Comparison of ENCODE assay signal across 19 cellular contexts in the genomic region with DNA sequence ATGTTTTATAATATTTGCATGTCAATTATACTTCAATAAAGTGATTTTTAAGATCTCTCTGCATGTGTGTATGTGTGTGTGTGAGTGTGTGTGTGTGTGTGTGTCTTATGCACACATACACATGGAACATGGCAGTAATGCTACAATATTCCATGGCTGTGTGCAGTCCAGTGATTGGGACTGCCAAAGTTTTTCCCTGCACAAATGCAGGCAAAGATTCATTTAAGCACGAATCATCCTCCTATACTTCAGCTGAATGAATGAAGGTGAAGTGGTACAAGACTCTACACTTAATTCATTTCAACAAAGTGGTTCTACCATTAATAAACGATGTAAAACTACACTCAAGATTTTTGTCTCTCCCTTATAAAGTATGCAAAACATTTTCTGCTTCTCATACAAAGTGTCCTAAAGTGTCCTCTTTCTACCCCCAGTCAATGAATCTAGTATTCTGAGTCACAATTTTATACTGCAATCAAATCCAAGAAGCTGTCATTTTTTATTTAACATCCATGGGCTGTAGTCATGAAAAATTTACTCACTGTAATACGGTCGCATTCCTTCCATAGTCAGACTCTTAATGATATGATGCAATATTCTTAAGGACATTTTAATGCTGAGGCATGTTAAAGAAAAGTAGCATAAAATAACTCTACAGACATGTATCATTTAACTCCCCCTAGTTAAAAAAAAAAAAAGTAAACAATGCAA.
DNase-seq lines count a peak whose midpoint lies in the region; ATAC-seq and TF ChIP-seq lines count a peak whose summit lies in the region.
"Had no signal": no experiment of that assay in that cellular context is flagged by ENCODE, and none has a peak within 500 bp of the region (broad histone marks: within the 10 kb centered on the region; RNA-seq: fewer than 3 reads in every experiment).

No MANE protein-coding gene starts in this region.

- H3K4me2 ChIP-seq in SK-N-SH (no peak overlapping the region), fibroblast of lung (ENCODE audit: extremely low read depth, insufficient read depth, low read length) (no peak overlapping the region), hepatocyte (no peak overlapping the region)
- H3K4me2 ChIP-seq: PC-9 had no signal

- H4K20me1 ChIP-seq in SK-N-SH (ENCODE audit: insufficient read depth) (no peaks in the 10 kb centered on the region), fibroblast of lung (ENCODE audit: control insufficient read depth, extremely low read depth, insufficient read depth, low read length) (no peaks in the 10 kb centered on the region), hepatocyte (ENCODE audit: insufficient read depth, poor library complexity, severe bottlenecking) (no peaks in the 10 kb centered on the region)

- ATAC-seq in GM21786 (IDR thresholded peaks at IDR 0.05; ENCODE audit: unreplicated experiment): no peak
- ATAC-seq: foreskin keratinocyte; stimulated activated memory B cell treated with anti-CD40 and anti-IgM and Interleukin-4, amounts not matched to agents 10 μg/mL and 1 μg/mL and 100 μg/mL, for 72 hours had no signal

- peaks cover 23% of the 10 kb centered on the region for H3F3A ChIP-seq in SK-N-SH (replicated peaks; ENCODE audit: insufficient read depth)

- peaks cover 5% of the 10 kb centered on the region for H3K9me3 Mint-ChIP-seq in osteocyte (ENCODE audit: unreplicated experiment)

- H3K27me3 Mint-ChIP-seq in osteocyte (ENCODE audit: unreplicated experiment): no peaks in the 10 kb centered on the region

- H3K27ac ChIP-seq in SK-N-SH (ENCODE audit: low read depth in 2 of 2, low read length in 1 of 2) (peak overlapping the region; percentile 39 to 67; a peak in 3 of 4 replicates), fibroblast of lung (ENCODE audit: insufficient read depth, low read length) (no peak overlapping the region), hepatocyte (no peak overlapping the region)
- no peak overlapping the region for H3K27ac ChIP-seq in effector memory CD4-positive, alpha-beta T cell (ENCODE audit: insufficient read depth, low read length, poor library complexity, severe bottlenecking)
- H3K27ac ChIP-seq: C4-2B, foreskin keratinocyte, PC-9, skin epidermis, upper lobe of left lung had no signal

- TF ChIP-seq EP300 in SK-N-SH (IDR thresholded peaks at IDR 0.05; ENCODE audit: borderline replicate concordance in 1 of 2, low read depth in 1 of 2, low read length in 1 of 2): peak in 1 of 2 experiments; percentile 82; a peak in 2 of 4 replicates

- H3K27me3 ChIP-seq in SK-N-SH (ENCODE audit: insufficient read depth) (no peaks in the 10 kb centered on the region), fibroblast of lung (ENCODE audit: control insufficient read depth, insufficient read depth, low read length) (no peaks in the 10 kb centered on the region), hepatocyte (no peaks in the 10 kb centered on the region)
- no peaks in the 10 kb centered on the region for H3K27me3 ChIP-seq in effector memory CD4-positive, alpha-beta T cell (replicated peaks; ENCODE audit: control insufficient read depth, insufficient read depth, low read length, poor library complexity, severe bottlenecking)
- H3K27me3 ChIP-seq: foreskin keratinocyte, upper lobe of left lung had no signal

- peaks cover 32% of the 10 kb centered on the region; the same call in 1 of the 2 replicates for H3K79me2 ChIP-seq in SK-N-SH (ENCODE audit: insufficient read depth)
- no peaks in the 10 kb centered on the region for H3K79me2 ChIP-seq in fibroblast of lung (ENCODE audit: control insufficient read depth, insufficient read depth, low read length)
- no peaks in the 10 kb centered on the region for H3K79me2 ChIP-seq in hepatocyte

- H3K4me1 Mint-ChIP-seq in osteocyte (ENCODE audit: unreplicated experiment): peaks cover 25% of the 10 kb centered on the region
- H3K4me1 Mint-ChIP-seq: stimulated activated memory B cell treated with anti-CD40 and anti-IgM and Interleukin-4, amounts not matched to agents 10 μg/mL and 1 μg/mL and 100 μg/mL, for 72 hours had no signal

- CTCF ChIA-PET in SK-N-SH (lab: Yijun Ruan, JAX): no interaction called here

- H3K4me1 ChIP-seq in SK-N-SH (ENCODE audit: control insufficient read depth in 1 of 2, insufficient read depth in 2 of 2, low read depth in 1 of 2, low read length in 1 of 2): peaks cover 4 to 17% of the 10 kb centered on the region in 2 experiments
- H3K4me1 ChIP-seq in fibroblast of lung (ENCODE audit: control insufficient read depth, extremely low read depth, insufficient read depth, low read length): peaks cover 10% of the 10 kb centered on the region
- H3K4me1 ChIP-seq in hepatocyte (ENCODE audit: insufficient read depth): no peaks in the 10 kb centered on the region
- no peaks in the 10 kb centered on the region for H3K4me1 ChIP-seq in effector memory CD4-positive, alpha-beta T cell (ENCODE audit: control insufficient read depth, insufficient read depth, low read length, poor library complexity, severe bottlenecking)
- H3K4me1 ChIP-seq: upper lobe of left lung had no signal

- peaks cover 0 to 8% of the 10 kb centered on the region in 2 experiments for H3K36me3 ChIP-seq in SK-N-SH (replicated peaks in 1 of 2; ENCODE audit: control insufficient read depth in 1 of 2, insufficient read depth in 2 of 2, low read length in 1 of 2)
- no peaks in the 10 kb centered on the region for H3K36me3 ChIP-seq in fibroblast of lung (ENCODE audit: control insufficient read depth, insufficient read depth, low read length)
- H3K36me3 ChIP-seq in hepatocyte (replicated peaks; ENCODE audit: insufficient read depth, low read depth): no peaks in the 10 kb centered on the region
- H3K36me3 ChIP-seq in effector memory CD4-positive, alpha-beta T cell (ENCODE audit: control insufficient read depth, insufficient read depth, low read length): no peaks in the 10 kb centered on the region
- H3K36me3 ChIP-seq: upper lobe of left lung had no signal

- H3K9me2 ChIP-seq in SK-N-SH: no peaks in the 10 kb centered on the region
- H3K9me2 ChIP-seq in hepatocyte (replicated peaks; ENCODE audit: insufficient read depth): no peaks in the 10 kb centered on the region

- peaks cover 12% of the 10 kb centered on the region for H3K36me3 Mint-ChIP-seq in osteocyte (ENCODE audit: unreplicated experiment)
- H3K36me3 Mint-ChIP-seq: activated CD4-positive, alpha-beta memory T cell treated with anti-CD3 and anti-CD28 coated beads for 36 hours; stimulated activated memory B cell treated with anti-CD40 and anti-IgM and Interleukin-4, amounts not matched to agents 10 μg/mL and 1 μg/mL and 100 μg/mL, for 72 hours had no signal

- H2AFZ ChIP-seq in SK-N-SH (ENCODE audit: low read depth) (no peak overlapping the region), fibroblast of lung (ENCODE audit: low read length) (no peak overlapping the region), hepatocyte (no peak overlapping the region)
- H2AFZ ChIP-seq: PC-9 had no signal

- H3K4me3 Mint-ChIP-seq in osteocyte (ENCODE audit: unreplicated experiment): no peak overlapping the region
- H3K4me3 Mint-ChIP-seq: activated CD4-positive, alpha-beta memory T cell treated with anti-CD3 and anti-CD28 coated beads for 36 hours; stimulated activated memory B cell treated with anti-CD40 and anti-IgM and Interleukin-4, amounts not matched to agents 10 μg/mL and 1 μg/mL and 100 μg/mL, for 72 hours had no signal

- TF ChIP-seq CTCF in SK-N-SH (IDR thresholded peaks at IDR 0.05): no peak
- no peak for TF ChIP-seq CTCF in fibroblast of lung (conservative IDR thresholded peaks at IDR 0.05 in 1 of 2, IDR thresholded peaks at IDR 0.05 in 1 of 2; ENCODE audit: low read depth in 1 of 2, low read length in 2 of 2)
- TF ChIP-seq CTCF in osteocyte (IDR thresholded peaks at IDR 0.05): no peak
- no peak for TF ChIP-seq CTCF in hepatocyte (IDR thresholded peaks at IDR 0.05; ENCODE audit: poor library complexity)

- DNase-seq in EL (peak; percentile 81), SK-N-SH (no peak), fibroblast of lung (ENCODE audit: low read depth in 2 of 2) (peak; percentile 88), osteocyte (ENCODE audit: extremely low spot score, unreplicated experiment) (no peak), hepatocyte (ENCODE audit: low spot score) (no peak), HUDEP-2 (lab: John Stamatoyannopoulos, UW; ENCODE audit: unreplicated experiment in 76 of 76) (no peak)
- no peak for DNase-seq in effector memory CD4-positive, alpha-beta T cell
- DNase-seq: activated CD4-positive, alpha-beta memory T cell treated with anti-CD3 and anti-CD28 coated beads for 36 hours; amygdala; dermis blood vessel endothelial cell; DND-41; NCI-H2029; PC-9; upper lobe of left lung had no signal

- H3K27ac Mint-ChIP-seq in osteocyte (ENCODE audit: unreplicated experiment): peak overlapping the region; percentile 80
- H3K27ac Mint-ChIP-seq: activated CD4-positive, alpha-beta memory T cell treated with anti-CD3 and anti-CD28 coated beads for 36 hours; stimulated activated memory B cell treated with anti-CD40 and anti-IgM and Interleukin-4, amounts not matched to agents 10 μg/mL and 1 μg/mL and 100 μg/mL, for 72 hours had no signal

- POLR2A ChIA-PET in SK-N-SH (lab: Yijun Ruan, JAX): no interaction called here

- 16% methylated on average over 4 of the region's 4 CpGs for WGBS in SK-N-SH (ENCODE audit: low lambda C conversion rate)
- WGBS in hepatocyte (ENCODE audit: low lambda C conversion rate, missing lambda C conversion rate): 87% methylated on average over 4 of the region's 4 CpGs

- peaks cover 10% of the 10 kb centered on the region; the same call in 1 of the 2 replicates for H3K9me3 ChIP-seq in SK-N-SH
- H3K9me3 ChIP-seq in fibroblast of lung (ENCODE audit: control insufficient read depth, insufficient read depth, low read depth, low read length): no peaks in the 10 kb centered on the region
- H3K9me3 ChIP-seq in hepatocyte (ENCODE audit: low read depth): no peaks in the 10 kb centered on the region
- H3K9me3 ChIP-seq in effector memory CD4-positive, alpha-beta T cell (ENCODE audit: control insufficient read depth, low read length): no peaks in the 10 kb centered on the region

- H3K9ac ChIP-seq in SK-N-SH: no peak overlapping the region
- no peak overlapping the region for H3K9ac ChIP-seq in fibroblast of lung (ENCODE audit: insufficient read depth, low read length)

- no peak for TF ChIP-seq RAD21 in SK-N-SH (IDR thresholded peaks at IDR 0.05; ENCODE audit: low read length)

- H3K4me3 ChIP-seq in SK-N-SH (ENCODE audit: low read depth in 2 of 2, low read length in 1 of 2) (no peak overlapping the region), fibroblast of lung (replicated peaks in 1 of 4; ENCODE audit: control extremely low read depth in 1 of 4, insufficient read depth in 1 of 4, low read depth in 3 of 4, low read length in 4 of 4) (no peak overlapping the region), hepatocyte (no peak overlapping the region)
- no peak overlapping the region for H3K4me3 ChIP-seq in effector memory CD4-positive, alpha-beta T cell (ENCODE audit: insufficient read depth, low read depth, low read length, poor library complexity, severe bottlenecking)
- H3K4me3 ChIP-seq: PC-9, skin epidermis, upper lobe of left lung had no signal

TF ChIP-seq in SK-N-SH, 30 proteins besides CTCF, POLR2A, EP300 and RAD21 (continues in another document):
- no peak for TF ChIP-seq CHD2 (IDR thresholded peaks at IDR 0.05; ENCODE audit: low read length, partially characterized antibody)
- TF ChIP-seq YY1 (IDR thresholded peaks at IDR 0.05; ENCODE audit: low read depth): no peak

Comparison
In these comparisons a context has a peak if more than half of its experiments do, and no peak if none do; other contexts are left out.
1. DNase-seq: peak in EL (single experiment) and fibroblast of lung (2 of 2); none in SK-N-SH (single experiment), osteocyte (single experiment), hepatocyte (single experiment), effector memory CD4-positive, alpha-beta T cell (0 of 3) and HUDEP-2 (0 of 76).
2. H3K27ac ChIP-seq: peak in SK-N-SH (2 of 2); none in fibroblast of lung (single experiment), hepatocyte (single experiment) and effector memory CD4-positive, alpha-beta T cell (single experiment).